In the genomic region with DNA sequence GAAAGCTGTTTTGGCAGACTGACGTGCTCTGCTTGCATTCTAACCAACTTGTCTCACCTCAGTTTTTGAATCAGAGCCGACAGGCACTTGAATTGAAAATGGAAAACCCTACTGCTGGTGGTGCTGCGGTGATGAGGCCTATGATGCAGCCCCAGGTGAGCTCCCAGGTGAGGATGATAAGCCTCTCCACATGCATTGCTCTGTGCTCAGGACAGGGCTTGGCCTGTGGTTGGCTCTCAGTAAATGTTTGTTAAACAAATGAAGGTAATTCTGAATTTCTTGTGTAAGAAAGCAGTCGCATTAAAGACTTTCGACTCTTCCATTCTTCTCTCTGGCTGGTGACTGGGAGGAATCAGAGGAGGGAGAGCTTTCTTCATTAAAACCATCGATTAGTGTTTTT, we compare ENCODE assay signal across 1 cellular context.
TF ChIP-seq lines count a peak whose summit lies in the region.

No MANE protein-coding gene starts in this region.

TF ChIP-seq in H1, 55 proteins besides CTCF, POLR2A, EP300 and RAD21 (continued from another document):
- TF ChIP-seq CHD7 (IDR thresholded peaks at IDR 0.05; ENCODE audit: insufficient replicate concordance, low read length) (no peak), TAF1 (IDR thresholded peaks at IDR 0.05; ENCODE audit: low read depth, low read length) (no peak), CHD1 (IDR thresholded peaks at IDR 0.05; ENCODE audit: low read depth, low read length) (no peak), PHF8 (conservative IDR thresholded peaks at IDR 0.05; ENCODE audit: low read depth, low read length) (no peak), NANOG (IDR thresholded peaks at IDR 0.05; ENCODE audit: insufficient read depth, low read depth, low read length, poor library complexity, severe bottlenecking) (peak; percentile 76), SP1 (IDR thresholded peaks at IDR 0.05; ENCODE audit: low read depth, low read length) (no peak), TEAD4 (IDR thresholded peaks at IDR 0.05; ENCODE audit: low read depth, low read length) (no peak), CBX5 (IDR thresholded peaks at IDR 0.05; ENCODE audit: low read depth, low read length) (no peak), BRCA1 (IDR thresholded peaks at IDR 0.05; ENCODE audit: low read depth, low read length) (no peak), CBX8 (IDR thresholded peaks at IDR 0.05; ENCODE audit: borderline replicate concordance, low read depth, low read length) (no peak), KDM1A (IDR thresholded peaks at IDR 0.05; ENCODE audit: borderline replicate concordance, low read length) (no peak), CREB1 (IDR thresholded peaks at IDR 0.05) (0 out of 2 replicates have a peak, but pooled peaks have one; percentile 28), HDAC6 (IDR thresholded peaks at IDR 0.05; ENCODE audit: low read depth, low read length) (no peak), KDM5A (IDR thresholded peaks at IDR 0.05; ENCODE audit: low read length) (no peak), POU5F1 (IDR thresholded peaks at IDR 0.05; ENCODE audit: low read depth, low read length) (no peak), TAF7 (optimal IDR thresholded peaks at IDR 0.05; ENCODE audit: borderline replicate concordance, low read depth, low read length) (no peak), GTF2F1 (IDR thresholded peaks at IDR 0.05; ENCODE audit: borderline replicate concordance, low read depth, low read length) (no peak), KDM4A (IDR thresholded peaks at IDR 0.05; ENCODE audit: low read depth, low read length, severe bottlenecking) (no peak), SAP30 (IDR thresholded peaks at IDR 0.05; ENCODE audit: insufficient read depth, insufficient replicate concordance, low read length) (no peak), EZH2 (IDR thresholded peaks at IDR 0.05; ENCODE audit: low read depth, low read length, severe bottlenecking) (no peak), MAFK (IDR thresholded peaks at IDR 0.05; ENCODE audit: low read depth, low read length) (no peak), RBBP5 (IDR thresholded peaks at IDR 0.05; ENCODE audit: borderline replicate concordance, low read depth, low read length) (no peak), SIX5 (IDR thresholded peaks at IDR 0.05; ENCODE audit: low read depth, low read length) (no peak), GABPA (IDR thresholded peaks at IDR 0.05; ENCODE audit: borderline replicate concordance, insufficient read depth, low read length) (no peak), TCF12 (IDR thresholded peaks at IDR 0.05; ENCODE audit: low read depth, low read length) (no peak), CEBPB (IDR thresholded peaks at IDR 0.05; ENCODE audit: low read depth, low read length) (no peak), TBP (IDR thresholded peaks at IDR 0.05; ENCODE audit: low read depth, low read length) (0 out of 2 replicates have a peak, but pooled peaks have one; percentile 15), SP4 (IDR thresholded peaks at IDR 0.05; ENCODE audit: low read length) (no peak)
- TF ChIP-seq, protein P1, sequence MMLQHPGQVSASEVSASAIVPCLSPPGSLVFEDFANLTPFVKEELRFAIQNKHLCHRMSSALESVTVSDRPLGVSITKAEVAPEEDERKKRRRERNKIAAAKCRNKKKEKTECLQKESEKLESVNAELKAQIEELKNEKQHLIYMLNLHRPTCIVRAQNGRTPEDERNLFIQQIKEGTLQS (IDR thresholded peaks at IDR 0.05; ENCODE audit: insufficient read depth, low read depth, low read length) = no peak
- TF ChIP-seq, protein P2, sequence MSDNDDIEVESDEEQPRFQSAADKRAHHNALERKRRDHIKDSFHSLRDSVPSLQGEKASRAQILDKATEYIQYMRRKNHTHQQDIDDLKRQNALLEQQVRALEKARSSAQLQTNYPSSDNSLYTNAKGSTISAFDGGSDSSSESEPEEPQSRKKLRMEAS (IDR thresholded peaks at IDR 0.05) = peak; percentile 35; the same call in 1 of the 2 replicates
- TF ChIP-seq, protein P3, sequence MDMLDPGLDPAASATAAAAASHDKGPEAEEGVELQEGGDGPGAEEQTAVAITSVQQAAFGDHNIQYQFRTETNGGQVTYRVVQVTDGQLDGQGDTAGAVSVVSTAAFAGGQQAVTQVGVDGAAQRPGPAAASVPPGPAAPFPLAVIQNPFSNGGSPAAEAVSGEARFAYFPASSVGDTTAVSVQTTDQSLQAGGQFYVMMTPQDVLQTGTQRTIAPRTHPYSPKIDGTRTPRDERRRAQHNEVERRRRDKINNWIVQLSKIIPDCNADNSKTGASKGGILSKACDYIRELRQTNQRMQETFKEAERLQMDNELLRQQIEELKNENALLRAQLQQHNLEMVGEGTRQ (IDR thresholded peaks at IDR 0.05; ENCODE audit: low read length) = no peak
- TF ChIP-seq, protein P4, sequence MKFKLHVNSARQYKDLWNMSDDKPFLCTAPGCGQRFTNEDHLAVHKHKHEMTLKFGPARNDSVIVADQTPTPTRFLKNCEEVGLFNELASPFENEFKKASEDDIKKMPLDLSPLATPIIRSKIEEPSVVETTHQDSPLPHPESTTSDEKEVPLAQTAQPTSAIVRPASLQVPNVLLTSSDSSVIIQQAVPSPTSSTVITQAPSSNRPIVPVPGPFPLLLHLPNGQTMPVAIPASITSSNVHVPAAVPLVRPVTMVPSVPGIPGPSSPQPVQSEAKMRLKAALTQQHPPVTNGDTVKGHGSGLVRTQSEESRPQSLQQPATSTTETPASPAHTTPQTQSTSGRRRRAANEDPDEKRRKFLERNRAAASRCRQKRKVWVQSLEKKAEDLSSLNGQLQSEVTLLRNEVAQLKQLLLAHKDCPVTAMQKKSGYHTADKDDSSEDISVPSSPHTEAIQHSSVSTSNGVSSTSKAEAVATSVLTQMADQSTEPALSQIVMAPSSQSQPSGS (IDR thresholded peaks at IDR 0.05; ENCODE audit: low read length) = no peak
